In the genomic region with DNA sequence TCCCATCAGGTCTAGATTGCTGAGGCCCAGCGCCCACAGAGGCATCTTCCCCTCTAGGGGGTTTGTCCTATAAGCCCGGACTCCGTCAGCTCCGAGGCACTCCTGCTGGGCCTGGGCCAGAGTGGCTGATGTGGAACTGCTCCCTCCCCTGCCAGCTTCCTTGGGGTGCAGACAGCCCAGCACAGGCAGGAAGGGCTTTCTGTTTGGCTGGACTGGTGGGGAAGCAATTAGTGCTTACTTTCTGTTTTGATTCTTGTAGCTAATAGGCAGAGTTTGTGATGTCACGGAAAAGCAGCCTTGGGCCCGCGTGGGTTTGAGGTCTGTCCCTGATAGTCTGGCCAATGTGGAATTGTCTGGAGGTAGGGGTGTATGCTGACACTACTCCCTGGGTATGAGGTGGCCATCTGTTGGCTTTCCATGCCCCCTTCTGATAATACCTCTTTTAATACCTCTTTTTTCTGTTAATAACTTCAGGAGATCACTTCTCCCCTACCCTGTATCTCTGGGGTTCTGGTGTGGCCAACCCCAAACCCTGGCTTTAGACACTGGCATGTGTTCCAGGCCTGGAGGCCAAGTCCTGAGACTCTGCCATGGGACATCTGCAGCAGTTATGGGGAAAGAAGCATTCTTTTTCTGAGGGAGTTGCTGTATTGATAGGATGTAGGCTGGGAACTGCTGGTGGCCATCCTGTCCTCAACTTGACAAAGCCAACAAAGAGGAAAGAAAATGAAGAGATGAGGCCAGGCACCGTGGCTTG, we compare ENCODE assay signal across 9 cellular contexts.
DNase-seq lines count a peak whose midpoint lies in the region; ATAC-seq and TF ChIP-seq lines count a peak whose summit lies in the region.
"Had no signal": no experiment of that assay in that cellular context is flagged by ENCODE, and none has a peak within 500 bp of the region (broad histone marks: within the 10 kb centered on the region; RNA-seq: fewer than 3 reads in every experiment).

No MANE protein-coding gene starts in this region.

- no peaks in the 10 kb centered on the region for H3K9me3 ChIP-seq in BLaER1 treated with 17β-estradiol and CSF1 and Interleukin-3, amounts not matched to agents 10 nM and 100 nM (replicated peaks in 1 of 11)
- H3K9me3 ChIP-seq in MG63, result no peaks in the 10 kb centered on the region
- H3K9me3 ChIP-seq in duodenal mucosa (ENCODE audit: control insufficient read depth in 1 of 2, low read length in 2 of 2), result no peaks in the 10 kb centered on the region
- no peaks in the 10 kb centered on the region for H3K9me3 ChIP-seq in osteoblast (ENCODE audit: low read depth, low read length)

- peaks cover 32 to 100% (median 53%) of the 10 kb centered on the region in 10 experiments for H3K4me1 ChIP-seq in BLaER1 treated with 17β-estradiol and CSF1 and Interleukin-3, amounts not matched to agents 10 nM and 100 nM
- H3K4me1 ChIP-seq in duodenal mucosa (ENCODE audit: control insufficient read depth in 1 of 2, insufficient read depth in 2 of 2, low read length in 2 of 2), result peaks cover 20 to 28% of the 10 kb centered on the region in 2 donors
- H3K4me1 ChIP-seq in osteoblast (ENCODE audit: insufficient read depth, low read length), result peaks cover 54% of the 10 kb centered on the region

- peaks cover 80% of the 10 kb centered on the region for H3K79me2 ChIP-seq in osteoblast (ENCODE audit: insufficient read depth, low read length)

- peak overlapping the region; percentile 58 to 91 (median 78) for H3K4me2 ChIP-seq in BLaER1 treated with 17β-estradiol and CSF1 and Interleukin-3, amounts not matched to agents 10 nM and 100 nM
- peak overlapping the region; percentile 69 for H3K4me2 ChIP-seq in osteoblast (ENCODE audit: insufficient read depth, low read length)

- no peak overlapping the region for H3K4me3 Mint-ChIP-seq in WTC11

- H3K9me3 Mint-ChIP-seq in WTC11, result peaks cover 4% of the 10 kb centered on the region

- H3K4me3 ChIP-seq in BLaER1 treated with 17β-estradiol and CSF1 and Interleukin-3, amounts not matched to agents 10 nM and 100 nM, result peak overlapping the region in 2 of 10 experiments; percentile 25 to 44; a peak in 1 of 20 replicates
- H3K4me3 ChIP-seq in MG63 (no peak overlapping the region), duodenal mucosa (ENCODE audit: low read depth in 1 of 2, low read length in 2 of 2) (no peak overlapping the region), osteoblast (ENCODE audit: insufficient read depth, low read length) (no peak overlapping the region)

- no peaks in the 10 kb centered on the region for H3K36me3 Mint-ChIP-seq in WTC11

- TF ChIP-seq CTCF in osteoblast (IDR thresholded peaks at IDR 0.05; ENCODE audit: extremely low read depth, low read depth, low read length), result no peak
- TF ChIP-seq CTCF in WTC11 (IDR thresholded peaks at IDR 0.05), result no peak

- no peaks in the 10 kb centered on the region for H3K4me1 Mint-ChIP-seq in WTC11

- ATAC-seq in WTC11, result no peak
- no peak for ATAC-seq in HG02798 (IDR thresholded peaks at IDR 0.05; ENCODE audit: poor library complexity, unreplicated experiment)

- H2AFZ ChIP-seq in osteoblast (ENCODE audit: low read length), result no peak overlapping the region

- H3K36me3 ChIP-seq in BLaER1 treated with 17β-estradiol and CSF1 and Interleukin-3, amounts not matched to agents 10 nM and 100 nM, result peaks cover 0 to 8% (median 0%) of the 10 kb centered on the region in 11 experiments; a peak in 2 of 22 replicates
- peaks cover 81% of the 10 kb centered on the region for H3K36me3 ChIP-seq in MG63
- no peaks in the 10 kb centered on the region for H3K36me3 ChIP-seq in duodenal mucosa (ENCODE audit: control insufficient read depth in 1 of 2, insufficient read depth in 2 of 2, low read length in 2 of 2)
- peaks cover 69% of the 10 kb centered on the region for H3K36me3 ChIP-seq in osteoblast (ENCODE audit: insufficient read depth, low read length)

- POLR2A ChIA-PET in WTC11 (lab: Charles Lee), result no interaction called here

- DNase-seq in MG63 (peak; percentile 81), osteoblast (ENCODE audit: insufficient read length, low spot score, missing footprints) (peak; percentile 87), amniotic stem cell (lab: John Stamatoyannopoulos, UW) (no peak), HPDE6-E6E7 (ENCODE audit: extremely low spot score) (no peak), WTC11 (ENCODE audit: low spot score) (no peak)
- DNase-seq: NCI-H82 had no signal

- peak overlapping the region in 10 of 11 experiments; percentile 1 to 72 (median 44); a peak in 16 of 22 replicates for H3K9ac ChIP-seq in BLaER1 treated with 17β-estradiol and CSF1 and Interleukin-3, amounts not matched to agents 10 nM and 100 nM
- no peak overlapping the region for H3K9ac ChIP-seq in duodenal mucosa (ENCODE audit: low read depth in 1 of 2, low read length in 2 of 2)

- no peak overlapping the region for H3K27ac Mint-ChIP-seq in WTC11

- CTCF ChIA-PET in WTC11 (lab: Charles Lee), result interaction anchor here (0.9 to 2.4 kb wide), 3 partner anchors 25 to 260 kb away, joined by 3 to 10 read pairs (median 5); no protein-coding TSS in a partner anchor

- no peaks in the 10 kb centered on the region for H3K27me3 Mint-ChIP-seq in WTC11 (ENCODE audit: low read depth)

- no peaks in the 10 kb centered on the region for H3K27me3 ChIP-seq in BLaER1 treated with 17β-estradiol and CSF1 and Interleukin-3, amounts not matched to agents 10 nM and 100 nM
- no peaks in the 10 kb centered on the region for H3K27me3 ChIP-seq in MG63
- no peaks in the 10 kb centered on the region for H3K27me3 ChIP-seq in duodenal mucosa (ENCODE audit: control insufficient read depth in 1 of 2, insufficient read depth in 2 of 2, low read length in 2 of 2)
- no peaks in the 10 kb centered on the region for H3K27me3 ChIP-seq in osteoblast (ENCODE audit: insufficient read depth, low read length)

- H4K20me1 ChIP-seq in BLaER1 treated with 17β-estradiol and CSF1 and Interleukin-3, amounts not matched to agents 10 nM and 100 nM, result no peaks in the 10 kb centered on the region
- peaks cover 34% of the 10 kb centered on the region for H4K20me1 ChIP-seq in osteoblast (ENCODE audit: insufficient read depth, low read length)

- peak overlapping the region; percentile 31 to 89 (median 64); a peak in 21 of 22 replicates for H3K27ac ChIP-seq in BLaER1 treated with 17β-estradiol and CSF1 and Interleukin-3, amounts not matched to agents 10 nM and 100 nM
- H3K27ac ChIP-seq in duodenal mucosa (ENCODE audit: low read depth, low read length) (peak overlapping the region; percentile 26), osteoblast (ENCODE audit: low read depth, low read length) (peak overlapping the region; percentile 79)

TF ChIP-seq in WTC11, 78 proteins besides CTCF, POLR2A, EP300 and RAD21:
- TF ChIP-seq HMGA2 (CRISPR knock-in tag; IDR thresholded peaks at IDR 0.05) (no peak), ATF1 (CRISPR knock-in tag; IDR thresholded peaks at IDR 0.05) (no peak), ZNF317 (CRISPR knock-in tag; IDR thresholded peaks at IDR 0.05; ENCODE audit: borderline replicate concordance, low read depth) (no peak), SMAD4 (CRISPR knock-in tag; IDR thresholded peaks at IDR 0.05) (no peak), ZNF396 (CRISPR knock-in tag; IDR thresholded peaks at IDR 0.05; ENCODE audit: borderline replicate concordance) (no peak), MXD4 (CRISPR knock-in tag; IDR thresholded peaks at IDR 0.05; ENCODE audit: borderline replicate concordance) (no peak)

Comparison
In these comparisons a context has a peak if more than half of its experiments do, and no peak if none do; other contexts are left out.
1. H3K27ac ChIP-seq: peak in every context shown above with its lines; median percentile 79 in osteoblast; 64 in BLaER1 treated with 17β-estradiol and CSF1 and Interleukin-3, amounts not matched to agents 10 nM and 100 nM; 26 in duodenal mucosa.
2. H3K9ac ChIP-seq: peak in BLaER1 treated with 17β-estradiol and CSF1 and Interleukin-3, amounts not matched to agents 10 nM and 100 nM (10 of 11); none in duodenal mucosa (0 of 2).
3. DNase-seq: peak in MG63 (single experiment) and osteoblast (single experiment); none in amniotic stem cell (single experiment), HPDE6-E6E7 (single experiment) and WTC11 (single experiment).